In genomic region chr17:47291242-47291873, GRCh38 we compare ENCODE assay signal across 16 cellular contexts. TPM values are rescaled to one million over a fixed set of nuclear protein-coding genes. Genes with fewer than 3 reads are reported as not detected.
"Had no signal": no experiment of that assay in that cellular context is flagged by ENCODE, and none has a peak within 500 bp of the region (broad histone marks: within the 10 kb centered on the region; RNA-seq: fewer than 3 reads in every experiment).

No MANE protein-coding gene starts in this region.

- DNase-seq: activated CD4-positive, alpha-beta T cell treated with anti-CD3 and anti-CD28 coated beads for 48 hours; activated naive CD4-positive, alpha-beta T cell treated with anti-CD3 and anti-CD28 coated beads, Interleukin-2, amount 10 ng/mL, durations not matched to agents 7 days and 5 days; adrenal gland; foreskin keratinocyte; head of caudate nucleus; left lung; occipital lobe; stimulated activated CD4-positive, alpha-beta T cell treated with anti-CD3 and anti-CD28 coated beads, Interleukin-2, amount 100 ng/mL, for 48 hours; stimulated activated CD8-positive, alpha-beta memory T cell treated with anti-CD3 and anti-CD28 coated beads, Interleukin-4, amount 100 ng/mL, for 48 hours had no signal

- H3K9me3 Mint-ChIP-seq: activated naive CD4-positive, alpha-beta T cell treated with anti-CD3 and anti-CD28 coated beads, Interleukin-2, amount 10 ng/mL, durations not matched to agents 7 days and 5 days; activated T-helper 2 cell treated with anti-CD3 and anti-CD28 coated beads, Interferon-gamma antibody, Interleukin-2, Interleukin-4, amounts not matched to agents 10 μg/mL and 5 μg/mL and 100 μg/mL, durations not matched to agents 14 hours and 24 hours and 36 hours; memory B cell; natural killer cell treated with Interleukin-12 subunit alpha and Interleukin-12 subunit beta and Interleukin-15 and Interleukin-18, amount 100 ng/mL, for 72 hours; stimulated activated naive CD8-positive, alpha-beta T cell treated with anti-CD3 and anti-CD28 coated beads, Interleukin-15, Interleukin-2, amounts not matched to agents 100 ng/mL and 50 ng/mL, for 24 hours had no signal

- FAIRE-seq: endometrium, islet of Langerhans, urothelium cell line had no signal

- H3K4me1 Mint-ChIP-seq: activated naive CD4-positive, alpha-beta T cell treated with anti-CD3 and anti-CD28 coated beads, Interleukin-2, amount 10 ng/mL, durations not matched to agents 7 days and 5 days had no signal

- H3K4me1 ChIP-seq: foreskin keratinocyte, left lung had no signal

- H3K36me3 Mint-ChIP-seq: activated naive CD4-positive, alpha-beta T cell treated with anti-CD3 and anti-CD28 coated beads, Interleukin-2, amount 10 ng/mL, durations not matched to agents 7 days and 5 days; memory B cell; natural killer cell treated with Interleukin-12 subunit alpha and Interleukin-12 subunit beta and Interleukin-15 and Interleukin-18, amount 100 ng/mL, for 72 hours had no signal

- ATAC-seq: foreskin keratinocyte; left lung; natural killer cell treated with Interleukin-12 subunit alpha and Interleukin-12 subunit beta and Interleukin-15 and Interleukin-18, amount 100 ng/mL, for 72 hours had no signal

- H3K27ac Mint-ChIP-seq: activated naive CD4-positive, alpha-beta T cell treated with anti-CD3 and anti-CD28 coated beads, Interleukin-2, amount 10 ng/mL, durations not matched to agents 7 days and 5 days; activated T-helper 2 cell treated with anti-CD3 and anti-CD28 coated beads, Interferon-gamma antibody, Interleukin-2, Interleukin-4, amounts not matched to agents 10 μg/mL and 5 μg/mL and 100 μg/mL, durations not matched to agents 14 hours and 24 hours and 36 hours; memory B cell; natural killer cell treated with Interleukin-12 subunit alpha and Interleukin-12 subunit beta and Interleukin-15 and Interleukin-18, amount 100 ng/mL, for 72 hours; stimulated activated naive CD8-positive, alpha-beta T cell treated with anti-CD3 and anti-CD28 coated beads, Interleukin-15, Interleukin-2, amounts not matched to agents 100 ng/mL and 50 ng/mL, for 24 hours had no signal

- H3K27me3 ChIP-seq: adrenal gland, left lung had no signal

- H3K4me3 Mint-ChIP-seq: activated naive CD4-positive, alpha-beta T cell treated with anti-CD3 and anti-CD28 coated beads, Interleukin-2, amount 10 ng/mL, durations not matched to agents 7 days and 5 days; memory B cell; natural killer cell treated with Interleukin-12 subunit alpha and Interleukin-12 subunit beta and Interleukin-15 and Interleukin-18, amount 100 ng/mL, for 72 hours; stimulated activated naive CD8-positive, alpha-beta T cell treated with anti-CD3 and anti-CD28 coated beads, Interleukin-15, Interleukin-2, amounts not matched to agents 100 ng/mL and 50 ng/mL, for 24 hours had no signal

- H3K4me3 ChIP-seq: adrenal gland, left lung had no signal

- H3K9me3 ChIP-seq: adrenal gland, left lung had no signal

- H3K27ac ChIP-seq: adrenal gland, foreskin keratinocyte, left lung had no signal

- H3K36me3 ChIP-seq: adrenal gland had no signal

- H3K27me3 Mint-ChIP-seq: memory B cell; stimulated activated naive CD8-positive, alpha-beta T cell treated with anti-CD3 and anti-CD28 coated beads, Interleukin-15, Interleukin-2, amounts not matched to agents 100 ng/mL and 50 ng/mL, for 24 hours had no signal

RNA-seq across cellular contexts. Expression of gene ITGB3, which starts 37.7 kb away (rescaled TPM):
- total RNA-seq: activated T-helper 2 cell treated with anti-CD3 and anti-CD28 coated beads, Interferon-gamma antibody, Interleukin-2, Interleukin-4, amounts not matched to agents 10 μg/mL and 5 μg/mL and 100 μg/mL, durations not matched to agents 14 hours and 24 hours and 36 hours had no signal
